9 cellular contexts compared by ENCODE assay signal in the genomic region with DNA sequence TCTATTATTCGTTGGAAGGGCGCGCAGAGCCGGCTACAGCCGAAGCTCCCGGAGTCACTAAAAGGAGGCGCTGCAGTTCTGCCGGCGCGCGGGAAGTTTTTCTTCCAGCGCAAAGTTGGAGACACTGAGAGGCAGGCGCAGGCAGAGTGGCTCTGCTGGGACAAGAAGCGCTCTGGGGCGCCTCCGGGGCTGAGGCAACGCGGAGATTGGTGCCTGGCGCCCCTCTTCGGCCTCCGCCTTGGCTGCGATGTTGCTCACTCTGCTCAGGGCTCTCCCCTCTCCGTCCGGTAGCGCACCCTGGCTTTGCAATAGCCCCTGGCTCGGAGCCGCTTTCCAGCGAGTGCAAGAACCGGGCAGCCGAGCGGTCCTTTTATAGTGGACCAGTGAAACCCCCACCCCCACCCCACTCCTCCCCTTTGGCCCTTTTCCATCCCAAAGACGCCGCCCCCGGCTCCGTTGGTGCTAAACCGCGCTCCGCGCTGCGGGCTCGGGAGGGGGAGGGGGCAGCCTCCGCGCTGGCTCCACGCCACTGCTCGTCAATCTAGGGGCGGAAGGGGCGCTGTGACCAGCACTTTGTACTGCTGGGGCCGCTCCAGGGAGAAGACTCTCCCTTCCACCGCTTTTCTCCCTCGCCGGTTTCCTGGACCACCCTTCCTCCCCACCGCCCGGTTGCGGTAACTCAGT. TPM values are rescaled to one million over a fixed set of nuclear protein-coding genes. Genes with fewer than 3 reads are reported as not detected.
DNase-seq lines count a peak whose midpoint lies in the region; ATAC-seq and TF ChIP-seq lines count a peak whose summit lies in the region.
"Had no signal": no experiment of that assay in that cellular context is flagged by ENCODE, and none has a peak within 500 bp of the region (broad histone marks: within the 10 kb centered on the region; RNA-seq: fewer than 3 reads in every experiment).

A gene (minus strand): TSS at position 344 of the 684 bp plus-strand sequence. CDS start 455 bp downstream, outside the sequence.

- ATAC-seq in GM19351 (IDR thresholded peaks at IDR 0.05; ENCODE audit: unreplicated experiment) (no peak), HG02938 (IDR thresholded peaks at IDR 0.05; ENCODE audit: unreplicated experiment) (no peak)

- peak; percentile 28 for TF ChIP-seq CTCF in brain microvascular endothelial cell (IDR thresholded peaks at IDR 0.05; ENCODE audit: low read depth, low read length, missing control alignments)
- TF ChIP-seq CTCF in progenitor cell of endocrine pancreas (IDR thresholded peaks at IDR 0.05; ENCODE audit: unreplicated experiment): peak; percentile 50

- peak within 1 kb of the TSS; percentile 87 for H3K4me3 ChIP-seq in brain microvascular endothelial cell (ENCODE audit: low read depth, low read length)

- no peaks in the 10 kb centered on the region for H3K27me3 ChIP-seq in brain microvascular endothelial cell (replicated peaks)

- in situ Hi-C loops in brain microvascular endothelial cell (cut with HindIII; ENCODE audit: low pct_ligation_motif_present, low sequenced_read_pairs): no loop called here

- DNase-seq in NCI-H1092 treated with DMSO at 0.1 percent for 48 hours (lab: John Stamatoyannopoulos, UW) (peak; percentile 26), NCI-H1092 (lab: John Stamatoyannopoulos, UW) (no peak), NOMO-1 treated with DMSO at 0.1 percent for 48 hours (lab: John Stamatoyannopoulos, UW; ENCODE audit: unreplicated experiment) (peak; percentile 75), brain microvascular endothelial cell (peak; percentile 75), hypothalamus (lab: John Stamatoyannopoulos, UW) (peak; percentile 51 to 99 (median 90)), progenitor cell of endocrine pancreas (ENCODE audit: low spot score, unreplicated experiment) (peak; percentile 80)
- DNase-seq: DND-41 had no signal

- peak within 1 kb of the TSS; percentile 85 for H3K4me3 Mint-ChIP-seq in progenitor cell of endocrine pancreas (ENCODE audit: low read depth)

- H3K4me1 Mint-ChIP-seq in progenitor cell of endocrine pancreas (ENCODE audit: low read depth): peaks cover 25% of the 10 kb centered on the region

- H3K27ac Mint-ChIP-seq in progenitor cell of endocrine pancreas: peak within 1 kb of the TSS; percentile 99

- H3K36me3 Mint-ChIP-seq in progenitor cell of endocrine pancreas (ENCODE audit: insufficient read depth): peaks cover 17% of the 10 kb centered on the region

- peaks cover 12% of the 10 kb centered on the region for H3K36me3 ChIP-seq in brain microvascular endothelial cell (replicated peaks)

- H3K9me3 Mint-ChIP-seq in progenitor cell of endocrine pancreas (ENCODE audit: low read depth): no peaks in the 10 kb centered on the region

- H3K27me3 Mint-ChIP-seq in progenitor cell of endocrine pancreas: peaks cover 8% of the 10 kb centered on the region

- peak within 1 kb of the TSS; percentile 78 for H3K27ac ChIP-seq in brain microvascular endothelial cell

RNA-seq across cellular contexts. Expression of the gene that starts here (rescaled TPM):
- 11.6 and 12.7 TPM in 2 replicates for total RNA-seq in progenitor cell of endocrine pancreas
